29 cellular contexts compared by ENCODE assay signal in the genomic region with DNA sequence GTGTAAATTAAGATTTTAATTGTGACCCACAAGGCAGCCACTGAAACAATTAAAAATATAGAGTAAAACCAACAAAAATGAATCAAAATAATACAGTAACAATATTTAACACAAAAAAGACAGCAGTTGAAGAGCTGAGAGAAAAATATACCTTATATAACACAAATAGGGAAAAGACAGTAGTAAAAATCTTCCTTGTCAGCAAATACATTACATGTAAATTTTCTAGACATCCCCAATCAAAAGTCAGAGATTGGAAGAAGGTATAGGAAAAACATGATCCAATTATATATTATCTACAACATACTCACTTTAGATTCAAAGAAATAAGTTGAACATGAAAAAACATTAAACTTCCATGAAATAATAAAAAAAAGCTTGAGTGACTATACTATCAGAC.
"Had no signal": no experiment of that assay in that cellular context is flagged by ENCODE, and none has a peak within 500 bp of the region (broad histone marks: within the 10 kb centered on the region; RNA-seq: fewer than 3 reads in every experiment).

No MANE protein-coding gene starts in this region.

- H3K4me3 ChIP-seq: left lung, lower lobe of right lung, neural progenitor cell, right atrium auricular region, skin epidermis, stomach, testis, thyroid gland, transverse colon, upper lobe of left lung, vagina had no signal

- H3K4me3 Mint-ChIP-seq: mesothelial cell of epicardium; naive B cell; natural killer cell; nephron progenitor cell; neural progenitor cell; stimulated activated naive B cell treated with anti-CD40 and anti-IgM and Interleukin-4, amounts not matched to agents 10 μg/mL and 1 μg/mL and 100 μg/mL, for 72 hours had no signal

- H3K36me3 ChIP-seq: left lung, lower lobe of right lung, neural progenitor cell, neutrophil, right atrium auricular region, stomach, thyroid gland, transverse colon, upper lobe of left lung, vagina had no signal

- DNase-seq: hippocampal formation; left colon; left lung; lower lobe of right lung; mesendoderm; naive B cell; natural killer cell; nephron progenitor cell; occipital lobe; stimulated activated CD4-positive, alpha-beta T cell treated with anti-CD3 and anti-CD28 coated beads, Interleukin-12 subunit alpha, Interleukin-12 subunit beta, amount 100 ng/mL, for 4 hours; stimulated activated CD4-positive, alpha-beta T cell treated with anti-CD3 and anti-CD28 coated beads, Interleukin-15, amount 100 ng/mL, for 24 hours; stimulated activated CD4-positive, alpha-beta T cell treated with anti-CD3 and anti-CD28 coated beads, Interleukin-2, amount 100 ng/mL, for 24 hours; stimulated activated CD4-positive, alpha-beta T cell treated with anti-CD3 and anti-CD28 coated beads, Interleukin-4, amount 100 ng/mL, for 1 hour; stimulated activated naive B cell treated with anti-CD40 and anti-IgM and Interleukin-4, amounts not matched to agents 10 μg/mL and 1 μg/mL and 100 μg/mL, for 72 hours; stimulated activated naive CD8-positive, alpha-beta T cell treated with anti-CD3 and anti-CD28 coated beads, Interleukin-15, Interleukin-2, amounts not matched to agents 100 U/mL and 50 U/mL, for 24 hours; stomach; testis; thyroid gland; transverse colon; upper lobe of left lung had no signal

- H3K9ac ChIP-seq: neural progenitor cell had no signal

- H2AFZ ChIP-seq: neural progenitor cell had no signal

- FAIRE-seq: keratinocyte had no signal

- H3K27ac ChIP-seq: left lung, lower lobe of right lung, neural progenitor cell, neutrophil, right atrium auricular region, skin epidermis, stomach, testis, thyroid gland, transverse colon, upper lobe of left lung, vagina had no signal

- H3K27me3 ChIP-seq: left lung, neural progenitor cell, neutrophil, right atrium auricular region, stomach, testis, thyroid gland, transverse colon, upper lobe of left lung, vagina had no signal

- H3K9me3 Mint-ChIP-seq: neural progenitor cell; stimulated activated naive B cell treated with anti-CD40 and anti-IgM and Interleukin-4, amounts not matched to agents 10 μg/mL and 1 μg/mL and 100 μg/mL, for 72 hours had no signal

- H3K4me1 ChIP-seq: left lung, lower lobe of right lung, neural progenitor cell, right atrium auricular region, stomach, testis, thyroid gland, transverse colon, upper lobe of left lung, vagina had no signal

- ATAC-seq: left colon; left lung; lower lobe of right lung; natural killer cell; sciatic nerve; stimulated activated naive B cell treated with anti-CD40 and anti-IgM and Interleukin-4, amounts not matched to agents 10 μg/mL and 1 μg/mL and 100 μg/mL, for 72 hours; stimulated activated naive CD8-positive, alpha-beta T cell treated with anti-CD3 and anti-CD28 coated beads, Interleukin-15, Interleukin-2, amounts not matched to agents 100 U/mL and 50 U/mL, for 24 hours had no signal

- H3K36me3 Mint-ChIP-seq: mesothelial cell of epicardium; naive B cell; natural killer cell; neural progenitor cell; stimulated activated naive B cell treated with anti-CD40 and anti-IgM and Interleukin-4, amounts not matched to agents 10 μg/mL and 1 μg/mL and 100 μg/mL, for 72 hours had no signal

- H3K4me2 ChIP-seq: neural progenitor cell had no signal

- H3K9me3 ChIP-seq: left lung, lower lobe of right lung, neutrophil, right atrium auricular region, stomach, testis, thyroid gland, transverse colon, upper lobe of left lung, vagina had no signal

- H3K4me1 Mint-ChIP-seq: mesothelial cell of epicardium; naive B cell; natural killer cell; nephron progenitor cell; neural progenitor cell; stimulated activated naive B cell treated with anti-CD40 and anti-IgM and Interleukin-4, amounts not matched to agents 10 μg/mL and 1 μg/mL and 100 μg/mL, for 72 hours had no signal

- H3K27me3 Mint-ChIP-seq: naive B cell; progenitor cell of endocrine pancreas; stimulated activated naive B cell treated with anti-CD40 and anti-IgM and Interleukin-4, amounts not matched to agents 10 μg/mL and 1 μg/mL and 100 μg/mL, for 72 hours had no signal

- H3K27ac Mint-ChIP-seq: mesothelial cell of epicardium; naive B cell; natural killer cell; nephron progenitor cell; neural progenitor cell; progenitor cell of endocrine pancreas; stimulated activated naive B cell treated with anti-CD40 and anti-IgM and Interleukin-4, amounts not matched to agents 10 μg/mL and 1 μg/mL and 100 μg/mL, for 72 hours had no signal
